Comparison of ENCODE assay signal across 8 cellular contexts in the genomic region with DNA sequence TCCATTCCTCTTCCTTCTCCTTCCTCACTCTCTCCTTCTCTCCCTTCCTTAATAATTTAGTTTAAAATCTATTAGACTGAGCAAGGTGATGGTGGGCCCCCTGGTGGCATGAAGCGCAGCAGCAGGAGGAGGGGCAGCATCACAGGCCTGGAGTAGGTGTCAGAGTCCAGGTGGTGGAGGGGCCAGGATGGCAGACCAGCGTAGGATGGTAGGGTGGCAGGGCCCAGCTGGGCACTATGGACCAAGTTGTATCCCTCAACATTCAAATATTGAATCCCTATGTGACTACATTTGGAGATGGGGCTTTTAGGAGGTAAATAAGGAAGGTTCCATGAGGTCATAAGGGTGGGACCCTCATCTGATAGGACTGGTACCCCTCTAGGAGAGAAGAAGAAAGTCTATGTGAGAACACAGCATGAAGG.
DNase-seq lines count a peak whose midpoint lies in the region; ATAC-seq, FAIRE-seq and TF ChIP-seq lines count a peak whose summit lies in the region.

No MANE protein-coding gene starts in this region.

- H3K36me3 ChIP-seq in effector memory CD4-positive, alpha-beta T cell (ENCODE audit: control insufficient read depth, insufficient read depth, low read length) = no peaks in the 10 kb centered on the region
- H3K36me3 ChIP-seq in mesendoderm (ENCODE audit: control insufficient read depth, insufficient read depth, low read length) = no peaks in the 10 kb centered on the region

- H3K56ac ChIP-seq in mesendoderm (ENCODE audit: low read length) = no peak overlapping the region

- no peak overlapping the region for H4K5ac ChIP-seq in mesendoderm (ENCODE audit: low read length)

- H3K79me2 ChIP-seq in mesendoderm (ENCODE audit: control insufficient read depth, insufficient read depth, low read length) = no peaks in the 10 kb centered on the region

- no peak overlapping the region for H3K27ac ChIP-seq in effector memory CD4-positive, alpha-beta T cell (ENCODE audit: insufficient read depth, low read length, poor library complexity, severe bottlenecking)
- no peak overlapping the region for H3K27ac ChIP-seq in mesendoderm (ENCODE audit: low read depth, low read length)

- H2BK5ac ChIP-seq in mesendoderm (ENCODE audit: low read length) = no peak overlapping the region

- no peak overlapping the region for H3K9ac ChIP-seq in mesendoderm (ENCODE audit: low read length)

- FAIRE-seq in GM19239 (lab: Jason Lieb, UNC) (no peak), GM12891 (lab: Jason Lieb, UNC) (no peak)

- no peaks in the 10 kb centered on the region for H3K79me1 ChIP-seq in mesendoderm (ENCODE audit: low read length)

- no peak for TF ChIP-seq POLR2A in GM12891 (IDR thresholded peaks at IDR 0.05; ENCODE audit: low read depth, low read length)

- no peak overlapping the region for H3K4ac ChIP-seq in mesendoderm (ENCODE audit: low read depth, low read length)

- no peak overlapping the region for H3K23ac ChIP-seq in mesendoderm (ENCODE audit: low read length)

- no peaks in the 10 kb centered on the region for H3K9me3 ChIP-seq in effector memory CD4-positive, alpha-beta T cell (ENCODE audit: control insufficient read depth, low read length)

- H2AK5ac ChIP-seq in mesendoderm (ENCODE audit: low read length) = no peak overlapping the region

- H3K18ac ChIP-seq in mesendoderm (ENCODE audit: low read length) = no peak overlapping the region

- H3K27me3 ChIP-seq in effector memory CD4-positive, alpha-beta T cell (replicated peaks; ENCODE audit: control insufficient read depth, insufficient read depth, low read length, poor library complexity, severe bottlenecking) = peaks cover 11% of the 10 kb centered on the region
- no peaks in the 10 kb centered on the region for H3K27me3 ChIP-seq in mesendoderm (ENCODE audit: insufficient read depth, low read length, poor library complexity)

- no peak overlapping the region for H3K4me2 ChIP-seq in mesendoderm (ENCODE audit: low read length)

- no CpG with 5 or more reads among the region's 2 CpGs for WGBS in mesendoderm (ENCODE audit: extremely low coverage, insufficient coverage, low lambda C conversion rate)

- ATAC-seq in stimulated activated naive CD8-positive, alpha-beta T cell treated with anti-CD3 and anti-CD28 coated beads, Interleukin-15, Interleukin-2, amounts not matched to agents 100 U/mL and 50 U/mL, for 24 hours = peak; percentile 71

- no peak overlapping the region for H2BK120ac ChIP-seq in mesendoderm (ENCODE audit: low read depth, low read length)

- H4K8ac ChIP-seq in mesendoderm (ENCODE audit: low read depth, low read length) = no peak overlapping the region

- no peaks in the 10 kb centered on the region for H3K4me1 ChIP-seq in effector memory CD4-positive, alpha-beta T cell (ENCODE audit: control insufficient read depth, insufficient read depth, low read length, poor library complexity, severe bottlenecking)
- no peaks in the 10 kb centered on the region for H3K4me1 ChIP-seq in mesendoderm (ENCODE audit: control insufficient read depth, low read depth, low read length)

- DNase-seq in Daoy (ENCODE audit: low read depth) (peak; percentile 55), NCI-H2029 (lab: John Stamatoyannopoulos, UW) (peak; percentile 22), mesendoderm (peak; percentile 56), GM19239 (ENCODE audit: insufficient read length, low spot score) (no peak), GM12891 (ENCODE audit: insufficient read length, low spot score) (no peak)
- peak; percentile 66 to 77 for DNase-seq in activated CD4-positive, alpha-beta T cell treated with anti-CD3 and anti-CD28 coated beads, Interleukin-2, amount 50 U/mL, for 48 hours
- DNase-seq in effector memory CD4-positive, alpha-beta T cell = peak; percentile 25 to 32 (median 29)
- peak; percentile 73 for DNase-seq in stimulated activated naive CD8-positive, alpha-beta T cell treated with anti-CD3 and anti-CD28 coated beads, Interleukin-15, Interleukin-2, amounts not matched to agents 100 U/mL and 50 U/mL, for 24 hours

- H2BK15ac ChIP-seq in mesendoderm (replicated peaks; ENCODE audit: low read depth) = no peak overlapping the region

- no peak overlapping the region for H3K4me3 ChIP-seq in effector memory CD4-positive, alpha-beta T cell (ENCODE audit: insufficient read depth, low read depth, low read length, poor library complexity, severe bottlenecking)
- H3K4me3 ChIP-seq in mesendoderm (ENCODE audit: low read length) = no peak overlapping the region

TF ChIP-seq in GM12891, 5 proteins besides CTCF, POLR2A, EP300 and RAD21:
- TF ChIP-seq POLR2AphosphoS5 (IDR thresholded peaks at IDR 0.05; ENCODE audit: low read depth, low read length) (no peak), PAX5 (IDR thresholded peaks at IDR 0.05; ENCODE audit: insufficient read depth, low read length, severe bottlenecking) (no peak), POU2F2 (IDR thresholded peaks at IDR 0.05; ENCODE audit: low read depth, low read length) (no peak), SPI1 (IDR thresholded peaks at IDR 0.05; ENCODE audit: low read depth, low read length) (no peak), TAF1 (IDR thresholded peaks at IDR 0.05; ENCODE audit: low read depth, low read length) (no peak)

Comparison
In these comparisons a context has a peak if more than half of its experiments do, and no peak if none do; other contexts are left out.
1. DNase-seq: peak in Daoy (single experiment), NCI-H2029 (single experiment), activated CD4-positive, alpha-beta T cell treated with anti-CD3 and anti-CD28 coated beads, Interleukin-2, amount 50 U/mL, for 48 hours (2 of 2), effector memory CD4-positive, alpha-beta T cell (3 of 3), mesendoderm (single experiment) and stimulated activated naive CD8-positive, alpha-beta T cell treated with anti-CD3 and anti-CD28 coated beads, Interleukin-15, Interleukin-2, amounts not matched to agents 100 U/mL and 50 U/mL, for 24 hours (single experiment); none in GM19239 (single experiment) and GM12891 (single experiment).